ENCODE assay signal across 12 cellular contexts in the genomic region with DNA sequence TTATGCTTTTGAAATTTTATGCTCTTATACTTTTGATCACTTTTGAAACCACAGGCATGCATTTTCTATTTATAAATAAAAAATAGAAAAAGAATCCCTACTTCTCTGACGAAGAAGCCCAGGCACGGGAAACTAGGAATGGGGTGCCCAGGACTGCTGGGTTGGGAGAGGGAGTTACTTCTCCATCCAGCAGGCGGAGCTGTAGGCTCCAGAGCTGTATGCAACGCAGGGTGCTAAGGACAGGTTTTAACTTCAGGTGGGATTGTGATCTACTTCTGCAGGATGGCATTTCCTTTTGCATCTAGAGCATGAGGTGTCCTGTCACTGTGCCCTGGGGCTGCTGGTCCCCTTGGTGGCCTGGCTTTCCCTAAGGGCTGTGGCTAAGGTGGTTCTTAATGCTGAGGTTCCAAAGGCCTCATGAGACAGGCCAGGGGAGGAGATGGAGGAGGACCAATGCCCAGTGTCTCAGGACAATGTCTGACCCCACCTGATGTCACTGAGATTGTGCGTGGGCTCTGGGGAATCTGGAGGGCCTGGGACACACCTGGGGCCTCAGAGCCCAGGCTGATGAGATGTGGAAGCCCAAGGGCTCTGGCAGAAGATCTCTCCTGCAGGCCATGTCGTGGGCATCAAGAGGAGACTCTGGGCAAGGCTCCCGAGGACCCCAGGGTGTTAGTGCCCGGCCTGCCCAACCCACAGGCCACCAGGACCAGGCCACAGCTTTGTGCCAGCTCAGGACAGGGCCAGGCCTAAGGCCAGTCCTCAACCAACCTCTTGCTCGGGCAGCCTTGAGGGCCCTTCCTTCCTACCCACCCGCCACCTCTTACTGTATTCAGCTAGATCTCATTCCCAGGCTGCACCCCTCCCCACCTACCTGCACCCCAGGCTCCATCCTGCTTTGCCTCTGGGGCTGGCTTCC. TPM values are rescaled to one million over a fixed set of nuclear protein-coding genes. Genes with fewer than 3 reads are reported as not detected.
DNase-seq lines count a peak whose midpoint lies in the region; FAIRE-seq and TF ChIP-seq lines count a peak whose summit lies in the region.
"Had no signal": no experiment of that assay in that cellular context is flagged by ENCODE, and none has a peak within 500 bp of the region (broad histone marks: within the 10 kb centered on the region; RNA-seq: fewer than 3 reads in every experiment).

No MANE protein-coding gene starts in this region.

- FAIRE-seq in HTR-8/SVneo (lab: Jason Lieb, UNC), result no peak
- FAIRE-seq in D721Med (lab: Jason Lieb, UNC), result no peak

- H3K36me3 Mint-ChIP-seq in neural crest cell (ENCODE audit: low read depth), result no peaks in the 10 kb centered on the region
- H3K36me3 Mint-ChIP-seq: activated naive CD4-positive, alpha-beta T cell treated with anti-CD3 and anti-CD28 coated beads, Interleukin-2, amount 50 U/mL, for 24 hours had no signal

- no peaks in the 10 kb centered on the region for H3K9me3 ChIP-seq in Loucy (ENCODE audit: insufficient read depth, low read depth, low read length)

- no peaks in the 10 kb centered on the region for H4K20me1 ChIP-seq in Loucy (ENCODE audit: insufficient read depth, low read length, poor library complexity, severe bottlenecking)

- no peak overlapping the region for H3K4me3 Mint-ChIP-seq in neural crest cell
- H3K4me3 Mint-ChIP-seq: activated naive CD4-positive, alpha-beta T cell treated with anti-CD3 and anti-CD28 coated beads, Interleukin-2, amount 50 U/mL, for 24 hours had no signal

- H3K4me2 ChIP-seq in Loucy (ENCODE audit: low read depth, low read length, poor library complexity, severe bottlenecking), result no peak overlapping the region

- no peaks in the 10 kb centered on the region for H3K9me2 ChIP-seq in Loucy (replicated peaks; ENCODE audit: low read depth, low read length)

- TF ChIP-seq CTCF in GM12874 (IDR thresholded peaks at IDR 0.05; ENCODE audit: insufficient read depth, low read depth, low read length) (peak; percentile 68), Loucy (conservative IDR thresholded peaks at IDR 0.05; ENCODE audit: low read length) (peak; percentile 31), choroid plexus epithelial cell (conservative IDR thresholded peaks at IDR 0.05; ENCODE audit: low read depth, low read length) (peak; percentile 87), neural crest cell (conservative IDR thresholded peaks at IDR 0.05) (peak; percentile 55), D721Med (IDR thresholded peaks at IDR 0.05; ENCODE audit: insufficient read depth, missing control alignments) (no peak)

- H3K4me1 Mint-ChIP-seq in neural crest cell, result no peaks in the 10 kb centered on the region
- H3K4me1 Mint-ChIP-seq: activated naive CD4-positive, alpha-beta T cell treated with anti-CD3 and anti-CD28 coated beads, Interleukin-2, amount 50 U/mL, for 24 hours had no signal

- no peak overlapping the region for H3K27ac Mint-ChIP-seq in neural crest cell (ENCODE audit: unreplicated experiment)
- H3K27ac Mint-ChIP-seq: activated naive CD4-positive, alpha-beta T cell treated with anti-CD3 and anti-CD28 coated beads, Interleukin-2, amount 50 U/mL, for 24 hours had no signal

- peaks cover 2% of the 10 kb centered on the region for H3K9me3 Mint-ChIP-seq in neural crest cell
- H3K9me3 Mint-ChIP-seq: activated naive CD4-positive, alpha-beta T cell treated with anti-CD3 and anti-CD28 coated beads, Interleukin-2, amount 50 U/mL, for 24 hours had no signal

- H2AFZ ChIP-seq in Loucy (ENCODE audit: low read length), result no peak overlapping the region

- H3K4me3 ChIP-seq in Loucy (ENCODE audit: low read length, poor library complexity, severe bottlenecking) (no peak overlapping the region), choroid plexus epithelial cell (ENCODE audit: low read depth, low read length) (no peak overlapping the region)
- H3K4me3 ChIP-seq: SK-N-MC had no signal

- DNase-seq in choroid plexus epithelial cell (ENCODE audit: low read depth) (peak; percentile 48), neural crest cell (ENCODE audit: low read depth, low spot score) (no peak), HTR-8/SVneo (ENCODE audit: insufficient read length, low spot score) (no peak), AG08395 (ENCODE audit: low spot score) (no peak), T-helper 9 cell (no peak), D721Med (ENCODE audit: insufficient read length, low spot score) (no peak)

- H3K79me2 ChIP-seq in Loucy (ENCODE audit: insufficient read depth, low read length), result no peaks in the 10 kb centered on the region

- H3K4me1 ChIP-seq in Loucy (ENCODE audit: insufficient read depth, low read length, poor library complexity, severe bottlenecking), result no peaks in the 10 kb centered on the region

- H3K9ac ChIP-seq in Loucy (ENCODE audit: low read depth, low read length, poor library complexity, severe bottlenecking), result no peak overlapping the region

- H3K27me3 Mint-ChIP-seq in neural crest cell (ENCODE audit: low read depth), result no peaks in the 10 kb centered on the region

- no peaks in the 10 kb centered on the region for H3K36me3 ChIP-seq in Loucy (ENCODE audit: insufficient read depth, low read length)

- no peaks in the 10 kb centered on the region for H3F3A ChIP-seq in Loucy (ENCODE audit: low read depth)

- H3K27me3 ChIP-seq in Loucy (ENCODE audit: insufficient read depth, low read length, poor library complexity, severe bottlenecking), result no peaks in the 10 kb centered on the region

RNA-seq across cellular contexts. Expression of gene CCDC201, which starts 0.5 kb away (rescaled TPM):
- not detected in 2 replicates for total RNA-seq in neural crest cell
- total RNA-seq: skeletal muscle tissue, urinary bladder had no signal

RNA-seq across cellular contexts. Expression of gene IGFBP1, which starts 15.9 kb away (rescaled TPM):
- total RNA-seq in neural crest cell, result not detected in 2 replicates
- total RNA-seq: skeletal muscle tissue, urinary bladder had no signal

RNA-seq across cellular contexts. Expression of gene IGFBP3, which starts 48.7 kb away (rescaled TPM):
- total RNA-seq in neural crest cell, result 35.2 and 40.2 TPM in 2 replicates
